ENCODE assay signal across 8 cellular contexts in the genomic region with DNA sequence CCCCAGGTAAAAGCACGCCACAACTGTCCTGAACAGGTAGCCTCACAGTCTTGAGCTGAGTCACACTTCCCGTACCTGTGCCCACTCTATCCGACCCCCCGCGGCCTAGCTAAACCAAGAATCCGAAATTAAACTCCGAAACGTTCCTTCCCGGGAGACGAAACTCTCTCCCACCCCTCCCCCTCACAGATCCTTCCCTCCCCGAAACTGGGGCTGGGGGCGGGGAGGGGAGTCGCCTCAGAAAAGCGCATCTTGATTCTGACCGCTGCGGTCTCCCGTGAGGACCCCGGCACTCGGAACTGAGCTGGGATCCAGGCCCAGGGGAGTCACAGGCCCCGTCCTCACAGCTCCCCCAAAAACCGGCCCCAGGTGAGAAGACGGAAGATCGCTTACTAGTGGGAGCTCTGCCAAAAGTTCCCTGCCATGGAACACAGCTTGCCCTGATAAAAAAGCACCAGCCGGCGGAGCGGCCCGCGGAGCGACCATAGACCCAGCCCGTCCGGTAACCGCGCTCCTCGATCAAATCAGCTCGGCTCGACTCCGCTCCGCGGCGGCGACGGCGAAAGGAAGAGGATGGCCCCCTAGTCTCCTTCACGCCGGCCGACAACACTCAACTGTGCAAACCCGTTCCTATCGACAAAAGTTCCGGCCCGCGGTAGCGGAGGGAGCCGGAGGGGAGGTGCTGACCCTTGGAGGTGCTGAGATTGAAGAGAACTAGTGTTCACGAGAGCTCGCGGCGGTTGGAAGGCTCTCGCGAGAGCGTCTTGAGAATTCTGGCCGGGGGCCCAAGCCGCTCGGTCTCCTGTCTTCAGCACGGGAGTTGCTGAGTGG.
DNase-seq lines count a peak whose midpoint lies in the region; ATAC-seq and TF ChIP-seq lines count a peak whose summit lies in the region.

A gene with protein sequence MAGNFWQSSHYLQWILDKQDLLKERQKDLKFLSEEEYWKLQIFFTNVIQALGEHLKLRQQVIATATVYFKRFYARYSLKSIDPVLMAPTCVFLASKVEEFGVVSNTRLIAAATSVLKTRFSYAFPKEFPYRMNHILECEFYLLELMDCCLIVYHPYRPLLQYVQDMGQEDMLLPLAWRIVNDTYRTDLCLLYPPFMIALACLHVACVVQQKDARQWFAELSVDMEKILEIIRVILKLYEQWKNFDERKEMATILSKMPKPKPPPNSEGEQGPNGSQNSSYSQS (minus strand): TSS at position 558 of the 831 bp plus-strand sequence. CDS start 133 bp downstream, at position 425.

- H3K4me3 ChIP-seq in brain microvascular endothelial cell (ENCODE audit: low read depth, low read length): peak within 1 kb of the TSS; percentile 92
- peak within 1 kb of the TSS; percentile 74 for H3K4me3 ChIP-seq in iPS-11a (ENCODE audit: low read depth, low read length)
- H3K4me3 ChIP-seq in skeletal muscle cell (ENCODE audit: low read depth, low read length): peak within 1 kb of the TSS; percentile 98

- TF ChIP-seq CTCF in brain microvascular endothelial cell (IDR thresholded peaks at IDR 0.05; ENCODE audit: low read depth, low read length, missing control alignments): no peak

- H3K36me3 ChIP-seq in brain microvascular endothelial cell (replicated peaks): no peaks in the 10 kb centered on the region

- peak; percentile 79 for DNase-seq in NK-92 treated with Interleukin-12 subunit alpha and Interleukin-12 subunit beta, amount 100 ng/mL, for 24 hours (lab: John Stamatoyannopoulos, UW)
- no peak for DNase-seq in NK-92 (lab: John Stamatoyannopoulos, UW; ENCODE audit: unreplicated experiment)
- peak; percentile 89 for DNase-seq in NCI-H2107 (lab: John Stamatoyannopoulos, UW)
- peak; percentile 93 for DNase-seq in UCSD-AML1 (lab: John Stamatoyannopoulos, UW; ENCODE audit: unreplicated experiment)
- DNase-seq in brain microvascular endothelial cell: peak; percentile 96
- DNase-seq in skeletal muscle cell (ENCODE audit: low read depth): peak; percentile 92

- H3K27me3 ChIP-seq in brain microvascular endothelial cell (replicated peaks): no peaks in the 10 kb centered on the region

- peak within 1 kb of the TSS; percentile 69 for H3K27ac ChIP-seq in brain microvascular endothelial cell

- in situ Hi-C loops in brain microvascular endothelial cell (cut with HindIII; ENCODE audit: low pct_ligation_motif_present, low sequenced_read_pairs): no loop called here

- ATAC-seq in HG03045 (IDR thresholded peaks at IDR 0.05; ENCODE audit: unreplicated experiment): peak; percentile 99
